8 cellular contexts compared by ENCODE assay signal in genomic region chr12:63844391-63845341, GRCh38. TPM values are rescaled to one million over a fixed set of nuclear protein-coding genes. Genes with fewer than 3 reads are reported as not detected.
DNase-seq lines count a peak whose midpoint lies in the region; ATAC-seq and TF ChIP-seq lines count a peak whose summit lies in the region.

Gene SRGAP1 (plus strand): TSS chr12:63844700. CDS start chr12:63844817, 117 bp downstream.

- peak within 1 kb of the TSS; percentile 85 for H3K9ac ChIP-seq in BLaER1
- peak within 1 kb of the TSS; percentile 77 for H3K9ac ChIP-seq in OCI-LY3 (ENCODE audit: low read length)

- H3K27ac ChIP-seq in BLaER1 (peak within 1 kb of the TSS; percentile 72; the same call in 1 of the 2 replicates), OCI-LY3 (ENCODE audit: low read length) (peak within 1 kb of the TSS; percentile 39), sigmoid colon (peak within 1 kb of the TSS; percentile 89 to 99 (median 95))

- no peaks in the 10 kb centered on the region for H3K36me3 Mint-ChIP-seq in central memory CD8-positive, alpha-beta T cell (ENCODE audit: insufficient read depth)

- H3K27me3 Mint-ChIP-seq in central memory CD8-positive, alpha-beta T cell, result peaks cover 26% of the 10 kb centered on the region

- H3K9me3 Mint-ChIP-seq in central memory CD8-positive, alpha-beta T cell, result no peaks in the 10 kb centered on the region

- peaks cover 12% of the 10 kb centered on the region for H3K4me1 ChIP-seq in BLaER1
- peaks cover 8% of the 10 kb centered on the region for H3K4me1 ChIP-seq in OCI-LY3 (ENCODE audit: low read length)
- peaks cover 0 to 30% (median 21%) of the 10 kb centered on the region in 4 donors for H3K4me1 ChIP-seq in sigmoid colon

- H3K4me2 ChIP-seq in BLaER1, result peak within 1 kb of the TSS; percentile 96
- H3K4me2 ChIP-seq in OCI-LY3 (ENCODE audit: low read length), result peak within 1 kb of the TSS; percentile 81

- H3K4me3 ChIP-seq in BLaER1 (peak within 1 kb of the TSS; percentile 96), OCI-LY3 (ENCODE audit: low read length) (peak within 1 kb of the TSS; percentile 83), sigmoid colon (peak within 1 kb of the TSS; percentile 71 to 92 (median 85))

- peaks cover 6% of the 10 kb centered on the region for H3K4me1 Mint-ChIP-seq in central memory CD8-positive, alpha-beta T cell

- 2 to 4% methylated on average over 52 of the region's 52 CpGs for WGBS in sigmoid colon, 2 donors

- DNase-seq in central memory CD8-positive, alpha-beta T cell (ENCODE audit: low spot score in 2 of 2), result no peak
- DNase-seq in iris pigment epithelial cell (ENCODE audit: low read depth), result peak; percentile 78
- peak; percentile 86 for DNase-seq in sigmoid colon

- H4K20me1 ChIP-seq in BLaER1 (no peaks in the 10 kb centered on the region), OCI-LY3 (ENCODE audit: insufficient read depth, low read length) (no peaks in the 10 kb centered on the region)

- TF ChIP-seq EP300 in sigmoid colon (IDR thresholded peaks at IDR 0.05), result no peak

- intact Hi-C loops in sigmoid colon (cut with DNase I), result loop anchor here (1.0 to 5.0 kb wide), 5 partner anchors 148 to 378 kb away; partner anchors contain the start of gene KICS2

- TF ChIP-seq POLR2A in sigmoid colon (IDR thresholded peaks at IDR 0.05), result no peak

- peak; percentile 21 for ATAC-seq in GM18867 (IDR thresholded peaks at IDR 0.05; ENCODE audit: unreplicated experiment)
- ATAC-seq in HG03520 (IDR thresholded peaks at IDR 0.05; ENCODE audit: unreplicated experiment), result peak; percentile 16
- ATAC-seq in central memory CD8-positive, alpha-beta T cell (replicated peaks; ENCODE audit: extremely low read depth, poor library complexity, severe bottlenecking), result peak; percentile 6
- no peak for ATAC-seq in GM19467 (IDR thresholded peaks at IDR 0.05; ENCODE audit: unreplicated experiment)

- H3K27me3 ChIP-seq in BLaER1 (no peaks in the 10 kb centered on the region), OCI-LY3 (ENCODE audit: low read depth, low read length) (no peaks in the 10 kb centered on the region; the same call in 1 of the 2 replicates), sigmoid colon (no peaks in the 10 kb centered on the region)

- peak within 1 kb of the TSS; percentile 21 for H3K27ac Mint-ChIP-seq in central memory CD8-positive, alpha-beta T cell (ENCODE audit: low read depth)

- no peak for TF ChIP-seq CTCF in OCI-LY3 (IDR thresholded peaks at IDR 0.05; ENCODE audit: low read depth, low read length)
- no peak for TF ChIP-seq CTCF in sigmoid colon (IDR thresholded peaks at IDR 0.05)

- peak within 1 kb of the TSS; percentile 88 for H2AFZ ChIP-seq in OCI-LY3 (ENCODE audit: low read depth, low read length)

- no peaks in the 10 kb centered on the region for H3K36me3 ChIP-seq in BLaER1
- no peaks in the 10 kb centered on the region for H3K36me3 ChIP-seq in OCI-LY3 (replicated peaks; ENCODE audit: low read depth, low read length)
- H3K36me3 ChIP-seq in sigmoid colon, result no peaks in the 10 kb centered on the region

- peak within 1 kb of the TSS; percentile 87 for H3K4me3 Mint-ChIP-seq in central memory CD8-positive, alpha-beta T cell

- H3K9me3 ChIP-seq in BLaER1 (no peaks in the 10 kb centered on the region), OCI-LY3 (ENCODE audit: insufficient read depth, low read length) (no peaks in the 10 kb centered on the region), sigmoid colon (no peaks in the 10 kb centered on the region)

- no peaks in the 10 kb centered on the region for H3K79me2 ChIP-seq in OCI-LY3 (ENCODE audit: low read length)

RNA-seq across cellular contexts. Expression of gene SRGAP1, which starts in this region (rescaled TPM):
- total RNA-seq in sigmoid colon, result 10 to 100 TPM in 2 of 4 donors, 1 to 10 TPM in 2; 5.4 to 16.3 (median 10.1) TPM
- 1 to 10 TPM; 2.4 to 4.7 (median 2.8) TPM for polyA plus RNA-seq in sigmoid colon

Comparison
In these comparisons a context has a peak if more than half of its experiments do, and no peak if none do; other contexts are left out.
1. H3K27ac ChIP-seq: peak in every context shown above with its lines; median percentile 95 in sigmoid colon; 72 in BLaER1; 39 in OCI-LY3.
2. DNase-seq: peak in iris pigment epithelial cell (single experiment) and sigmoid colon (single experiment); none in central memory CD8-positive, alpha-beta T cell (0 of 2).
3. Peak in every context shown above with its lines, with median percentiles within 50 percentile points of each other: H3K4me3 ChIP-seq.